Comparison of ENCODE assay signal across 8 cellular contexts in genomic region chr6:35583893-35584688, GRCh38.
DNase-seq lines count a peak whose midpoint lies in the region; TF ChIP-seq lines count a peak whose summit lies in the region.

No MANE protein-coding gene starts in this region.

- H3K23ac ChIP-seq in neuronal stem cell (ENCODE audit: low read depth, low read length, poor library complexity) = no peak overlapping the region

- no peak overlapping the region for H3K4me3 ChIP-seq in Jurkat, Clone E6-1 (ENCODE audit: low read length)
- H3K4me3 ChIP-seq in Peyer's patch (no peak overlapping the region), neuronal stem cell (ENCODE audit: low read length in 2 of 2) (no peak overlapping the region), suprapubic skin (no peak overlapping the region)

- TF ChIP-seq POLR2A in Peyer's patch (IDR thresholded peaks at IDR 0.05) (no peak), suprapubic skin (IDR thresholded peaks at IDR 0.05) (no peak)

- no peak overlapping the region for H2AK5ac ChIP-seq in neuronal stem cell (ENCODE audit: low read depth, low read length)

- H3K4ac ChIP-seq in neuronal stem cell (ENCODE audit: low read length) = no peak overlapping the region

- no peak overlapping the region for H2BK12ac ChIP-seq in neuronal stem cell (ENCODE audit: low read length)

- H3K4me3 Mint-ChIP-seq in activated T-helper 1 cell treated with anti-CD3 and anti-CD28 coated beads, Interleukin-12 subunit alpha, Interleukin-12 subunit beta, Interleukin-2, Interleukin-4 antibody, amounts not matched to agents 30 ng/mL and 10 ng/mL and 1 ng/mL, durations not matched to agents 14 hours and 24 hours and 36 hours = no peak overlapping the region

- H3K9me3 Mint-ChIP-seq in activated T-helper 1 cell treated with anti-CD3 and anti-CD28 coated beads, Interleukin-12 subunit alpha, Interleukin-12 subunit beta, Interleukin-2, Interleukin-4 antibody, amounts not matched to agents 30 ng/mL and 10 ng/mL and 1 ng/mL, durations not matched to agents 14 hours and 24 hours and 36 hours = no peaks in the 10 kb centered on the region

- no peak overlapping the region for H2AFZ ChIP-seq in neuronal stem cell (ENCODE audit: low read length)

- WGBS in neuronal stem cell (ENCODE audit: extremely low coverage in 2 of 2, insufficient read length in 2 of 2, insufficient replicate concordance in 1 of 2), 2 donors = no CpG with 5 or more reads among the region's 6 CpGs
- WGBS in suprapubic skin = 23% methylated on average over 6 of the region's 6 CpGs

- no peak overlapping the region for H2BK15ac ChIP-seq in neuronal stem cell (ENCODE audit: low read length)

- peaks cover 44% of the 10 kb centered on the region for H3K4me1 Mint-ChIP-seq in activated T-helper 1 cell treated with anti-CD3 and anti-CD28 coated beads, Interleukin-12 subunit alpha, Interleukin-12 subunit beta, Interleukin-2, Interleukin-4 antibody, amounts not matched to agents 30 ng/mL and 10 ng/mL and 1 ng/mL, durations not matched to agents 14 hours and 24 hours and 36 hours (ENCODE audit: low read depth)

- no peak overlapping the region for H3K18ac ChIP-seq in neuronal stem cell (ENCODE audit: low read length)

- H2BK5ac ChIP-seq in neuronal stem cell (ENCODE audit: low read length) = no peak overlapping the region

- H3K36me3 ChIP-seq in Peyer's patch (peaks cover 0 to 93% (median 1%) of the 10 kb centered on the region in 3 donors), neuronal stem cell (replicated peaks in 1 of 2; ENCODE audit: control insufficient read depth in 2 of 2, insufficient read depth in 2 of 2, low read length in 2 of 2) (peaks cover 0 to 83% of the 10 kb centered on the region in 2 donors), suprapubic skin (peaks cover 76% of the 10 kb centered on the region)

- peaks cover 0 to 10% (median 4%) of the 10 kb centered on the region in 4 donors for H3K4me1 ChIP-seq in Peyer's patch
- no peaks in the 10 kb centered on the region for H3K4me1 ChIP-seq in neuronal stem cell (ENCODE audit: control insufficient read depth in 2 of 2, insufficient read depth in 1 of 2, low read depth in 1 of 2, low read length in 2 of 2)
- H3K4me1 ChIP-seq in suprapubic skin = peaks cover 54% of the 10 kb centered on the region

- DNase-seq in COR-L47 (lab: John Stamatoyannopoulos, UW) = peak; percentile 63
- DNase-seq in Jurkat, Clone E6-1 (ENCODE audit: low read depth, low spot score) = peak; percentile 71
- peak in 2 of 3 donors; percentile 73 to 88 for DNase-seq in Peyer's patch
- DNase-seq in activated T-helper 1 cell treated with anti-CD3 and anti-CD28 coated beads, Interleukin-12 subunit alpha, Interleukin-12 subunit beta, Interleukin-2, Interleukin-4 antibody, amounts not matched to agents 30 ng/mL and 10 ng/mL and 1 ng/mL, durations not matched to agents 14 hours and 24 hours and 36 hours (ENCODE audit: low spot score) = peak; percentile 54
- DNase-seq in fibroblast of peridontal ligament (ENCODE audit: extremely low read depth) = peak; percentile 83
- peak; percentile 66 for DNase-seq in neuronal stem cell (ENCODE audit: low spot score)
- DNase-seq in suprapubic skin (ENCODE audit: low spot score in 2 of 2) = no peak
- no peak for DNase-seq in HuH-7.5 (ENCODE audit: low spot score)

- no peak overlapping the region for H3K14ac ChIP-seq in neuronal stem cell (ENCODE audit: low read length)

- TF ChIP-seq EP300 in suprapubic skin (IDR thresholded peaks at IDR 0.05) = no peak

- no peaks in the 10 kb centered on the region for H3K79me1 ChIP-seq in neuronal stem cell (ENCODE audit: low read depth, low read length)

- H3K9ac ChIP-seq in neuronal stem cell (ENCODE audit: low read depth, low read length, poor library complexity) = no peak overlapping the region

- H3K27ac ChIP-seq in Peyer's patch = peak overlapping the region in 3 of 4 donors; percentile 2 to 50 (median 28)
- H3K27ac ChIP-seq in neuronal stem cell (replicated peaks; ENCODE audit: low read length) = no peak overlapping the region
- peak overlapping the region; percentile 37 for H3K27ac ChIP-seq in suprapubic skin

- no peak overlapping the region for H4K8ac ChIP-seq in neuronal stem cell (ENCODE audit: low read depth, low read length)

- H3K4me2 ChIP-seq in neuronal stem cell (ENCODE audit: insufficient read depth, low read length, poor library complexity, severe bottlenecking) = no peak overlapping the region

- no peaks in the 10 kb centered on the region for H3K9me3 ChIP-seq in Peyer's patch
- H3K9me3 ChIP-seq in neuronal stem cell (replicated peaks in 1 of 2; ENCODE audit: control insufficient read depth in 2 of 2, insufficient read depth in 1 of 2, low read depth in 1 of 2, low read length in 2 of 2) = no peaks in the 10 kb centered on the region
- no peaks in the 10 kb centered on the region for H3K9me3 ChIP-seq in suprapubic skin

- H2BK120ac ChIP-seq in neuronal stem cell (ENCODE audit: low read depth, low read length) = no peak overlapping the region

- H3K36me3 Mint-ChIP-seq in activated T-helper 1 cell treated with anti-CD3 and anti-CD28 coated beads, Interleukin-12 subunit alpha, Interleukin-12 subunit beta, Interleukin-2, Interleukin-4 antibody, amounts not matched to agents 30 ng/mL and 10 ng/mL and 1 ng/mL, durations not matched to agents 14 hours and 24 hours and 36 hours (ENCODE audit: low read depth) = peaks cover 18% of the 10 kb centered on the region

- intact Hi-C loops in activated T-helper 1 cell treated with anti-CD3 and anti-CD28 coated beads, Interleukin-12 subunit alpha, Interleukin-12 subunit beta, Interleukin-2, Interleukin-4 antibody, amounts not matched to agents 30 ng/mL and 10 ng/mL and 1 ng/mL, durations not matched to agents 14 hours and 24 hours and 36 hours (cut with micrococcal nuclease) = loop anchor here (1.0 to 2.0 kb wide), 6 partner anchors 18 to 290 kb away; partner anchors contain the start of gene ARMC12

- H4K91ac ChIP-seq in neuronal stem cell (ENCODE audit: low read depth, low read length, poor library complexity) = no peak overlapping the region

- TF ChIP-seq CTCF in Peyer's patch (IDR thresholded peaks at IDR 0.05) (peak; percentile 77 to 92 (median 80)), suprapubic skin (IDR thresholded peaks at IDR 0.05) (peak; percentile 56 to 71)

- H3K27me3 ChIP-seq in Peyer's patch (no peaks in the 10 kb centered on the region), neuronal stem cell (ENCODE audit: control insufficient read depth in 3 of 3, insufficient read depth in 3 of 3, low read depth in 1 of 3, low read length in 3 of 3) (no peaks in the 10 kb centered on the region), suprapubic skin (no peaks in the 10 kb centered on the region)

- H3K27me3 Mint-ChIP-seq in activated T-helper 1 cell treated with anti-CD3 and anti-CD28 coated beads, Interleukin-12 subunit alpha, Interleukin-12 subunit beta, Interleukin-2, Interleukin-4 antibody, amounts not matched to agents 30 ng/mL and 10 ng/mL and 1 ng/mL, durations not matched to agents 14 hours and 24 hours and 36 hours (ENCODE audit: insufficient read depth) = no peaks in the 10 kb centered on the region

- no peak overlapping the region for H3K27ac Mint-ChIP-seq in activated T-helper 1 cell treated with anti-CD3 and anti-CD28 coated beads, Interleukin-12 subunit alpha, Interleukin-12 subunit beta, Interleukin-2, Interleukin-4 antibody, amounts not matched to agents 30 ng/mL and 10 ng/mL and 1 ng/mL, durations not matched to agents 14 hours and 24 hours and 36 hours

Comparison
In these comparisons a context has a peak if more than half of its experiments do, and no peak if none do; other contexts are left out.
1. DNase-seq: peak in COR-L47 (single experiment), Jurkat, Clone E6-1 (single experiment), Peyer's patch (2 of 3), activated T-helper 1 cell treated with anti-CD3 and anti-CD28 coated beads, Interleukin-12 subunit alpha, Interleukin-12 subunit beta, Interleukin-2, Interleukin-4 antibody, amounts not matched to agents 30 ng/mL and 10 ng/mL and 1 ng/mL, durations not matched to agents 14 hours and 24 hours and 36 hours (single experiment), fibroblast of peridontal ligament (single experiment) and neuronal stem cell (single experiment); none in suprapubic skin (0 of 2) and HuH-7.5 (single experiment).